8 cellular contexts compared by ENCODE assay signal in genomic region chr5:126002222-126002897, GRCh38.
DNase-seq lines count a peak whose midpoint lies in the region; ATAC-seq and TF ChIP-seq lines count a peak whose summit lies in the region.

No MANE protein-coding gene starts in this region.

- H3K36me3 ChIP-seq in kidney epithelial cell (ENCODE audit: control insufficient read depth, insufficient read depth, low read length) (no peaks in the 10 kb centered on the region), HAP-1 (replicated peaks) (no peaks in the 10 kb centered on the region)

- ATAC-seq in GM21390 (IDR thresholded peaks at IDR 0.05; ENCODE audit: unreplicated experiment) (no peak), HG02571 (IDR thresholded peaks at IDR 0.05; ENCODE audit: unreplicated experiment) (no peak)

- H3K4me3 ChIP-seq in kidney epithelial cell (ENCODE audit: low read depth, low read length) = no peak overlapping the region
- H3K4me3 ChIP-seq in HAP-1 = no peak overlapping the region

- no peak for TF ChIP-seq CTCF in kidney epithelial cell (IDR thresholded peaks at IDR 0.05; ENCODE audit: insufficient read depth, low read length, poor library complexity, severe bottlenecking)

- in situ Hi-C loops in HAP-1 (cut with MboI; ENCODE audit: low sequenced_read_pairs) = no loop called here

- DNase-seq in HT1080 (ENCODE audit: low read depth) (peak; percentile 36), brain pericyte (ENCODE audit: low read depth, low spot score) (peak; percentile 92), kidney epithelial cell (ENCODE audit: low read depth) (peak; percentile 50), superior temporal gyrus (ENCODE audit: extremely low spot score) (peak; percentile 53), HAP-1 (ENCODE audit: low spot score in 2 of 2) (no peak), SIG-M5 treated with dmso at 0.1 percent for 504 hours (lab: John Stamatoyannopoulos, UW; ENCODE audit: unreplicated experiment) (no peak)

- no peaks in the 10 kb centered on the region for H3K27me3 ChIP-seq in kidney epithelial cell (ENCODE audit: control insufficient read depth, insufficient read depth, low read length)
- H3K27me3 ChIP-seq in HAP-1 (ENCODE audit: low read depth) = no peaks in the 10 kb centered on the region

- H3K9me3 ChIP-seq in HAP-1 = no peaks in the 10 kb centered on the region

- H3K4me1 ChIP-seq in HAP-1 = no peaks in the 10 kb centered on the region

Comparison
In these comparisons a context has a peak if more than half of its experiments do, and no peak if none do; other contexts are left out.
1. DNase-seq: peak in HT1080 (single experiment), brain pericyte (single experiment), kidney epithelial cell (single experiment) and superior temporal gyrus (single experiment); none in HAP-1 (0 of 2) and SIG-M5 treated with dmso at 0.1 percent for 504 hours (single experiment).